ENCODE assay signal across 13 cellular contexts in genomic region chr10:18005781-18006456, GRCh38. TPM values are rescaled to one million over a fixed set of nuclear protein-coding genes. Genes with fewer than 3 reads are reported as not detected.
DNase-seq lines count a peak whose midpoint lies in the region; ATAC-seq and TF ChIP-seq lines count a peak whose summit lies in the region.
"Had no signal": no experiment of that assay in that cellular context is flagged by ENCODE, and none has a peak within 500 bp of the region (broad histone marks: within the 10 kb centered on the region; RNA-seq: fewer than 3 reads in every experiment).

No MANE protein-coding gene starts in this region.

- peak; percentile 49 for ATAC-seq in Right ventricle myocardium superior (ENCODE audit: poor library complexity)
- ATAC-seq in Right ventricle myocardium inferior: no peak
- peak; percentile 57 for ATAC-seq in aorta (ENCODE audit: low FRiP score)
- ATAC-seq in HG02840 (IDR thresholded peaks at IDR 0.05; ENCODE audit: low FRiP score, unreplicated experiment): no peak
- ATAC-seq in body of pancreas: no peak

- no peak for TF ChIP-seq CTCF in body of pancreas (IDR thresholded peaks at IDR 0.05)

- no peaks in the 10 kb centered on the region for H3K27me3 ChIP-seq in aorta (ENCODE audit: control insufficient read depth in 1 of 2, insufficient read depth in 2 of 2, low read length in 1 of 2)
- H3K27me3 ChIP-seq in body of pancreas: no peaks in the 10 kb centered on the region

- H3K36me3 ChIP-seq in aorta (ENCODE audit: control insufficient read depth in 1 of 2, insufficient read depth in 2 of 2, low read length in 1 of 2): no peaks in the 10 kb centered on the region
- no peaks in the 10 kb centered on the region for H3K36me3 ChIP-seq in body of pancreas (replicated peaks in 1 of 2; ENCODE audit: insufficient read depth in 1 of 2, low read depth in 2 of 2)

- 3 to 5% methylated on average over 6 of the region's 6 CpGs for WGBS in aorta, 2 donors
- 5 to 8% methylated on average over 6 of the region's 6 CpGs for whole genome bisulfite sequencing in body of pancreas, 2 donors

- H3K4me3 ChIP-seq in aorta (ENCODE audit: low read length in 2 of 2): no peak overlapping the region
- H3K4me3 ChIP-seq in body of pancreas: no peak overlapping the region

- H3K9me3 ChIP-seq in aorta (ENCODE audit: control insufficient read depth, low read length) (no peaks in the 10 kb centered on the region), body of pancreas (no peaks in the 10 kb centered on the region)

- intact Hi-C loops in Right ventricle myocardium superior (cut with DNase I) (no loop called here), Right ventricle myocardium inferior (cut with DNase I) (no loop called here), aorta (cut with DNase I) (no loop called here), posterior vena cava (cut with DNase I) (no loop called here), body of pancreas (cut with DNase I) (no loop called here)

- H3K4me1 ChIP-seq in aorta (ENCODE audit: control insufficient read depth in 1 of 2, insufficient read depth in 2 of 2, low read length in 2 of 2) (peaks cover 0 to 6% of the 10 kb centered on the region in 2 donors), body of pancreas (no peaks in the 10 kb centered on the region)

- no peak for TF ChIP-seq POLR2A in body of pancreas (IDR thresholded peaks at IDR 0.05)

- DNase-seq in Right ventricle myocardium superior (no peak), Right ventricle myocardium inferior (ENCODE audit: missing footprints) (no peak), caudate nucleus (lab: John Stamatoyannopoulos, UW) (peak in 4 of 61 donors; percentile 2 to 22 (median 13)), lung microvascular endothelial cell (ENCODE audit: low read depth in 2 of 2) (peak; percentile 29 to 34), aorta (no peak), posterior vena cava (ENCODE audit: low spot score) (no peak), body of pancreas (no peak)
- DNase-seq: 8988T; NCI-H1092; RPMI8226; stimulated activated CD4-positive, alpha-beta T cell treated with anti-CD3 and anti-CD28 coated beads, Interleukin-1b, Interleukin-23, amount 100 ng/mL, for 48 hours had no signal

- H3K27ac ChIP-seq in caudate nucleus (ENCODE audit: low read depth, low read length): peak overlapping the region; percentile 41
- H3K27ac ChIP-seq in aorta (ENCODE audit: low read depth in 1 of 2, low read length in 2 of 2): no peak overlapping the region
- H3K27ac ChIP-seq in body of pancreas: no peak overlapping the region
- H3K27ac ChIP-seq: epithelial cell of prostate had no signal

RNA-seq across cellular contexts. Expression of gene SLC39A12, which starts 54.2 kb away (rescaled TPM):
- total RNA-seq in Right ventricle myocardium superior (not detected), Right ventricle myocardium inferior (not detected), lung microvascular endothelial cell (under 0.01 TPM in 1 of 2 replicates, not detected in the other), aorta (under 1 TPM; 0.27 to 0.32 TPM), posterior vena cava (under 1 TPM; 0.10 to 0.32 TPM), body of pancreas (not detected)
- not detected for polyA plus RNA-seq in aorta

Comparison
In these comparisons a context has a peak if more than half of its experiments do, and no peak if none do; other contexts are left out.
1. ATAC-seq: peak in Right ventricle myocardium superior (single experiment) and aorta (single experiment); none in Right ventricle myocardium inferior (single experiment), HG02840 (single experiment) and body of pancreas (single experiment).
2. DNase-seq: peak in lung microvascular endothelial cell (2 of 2); none in Right ventricle myocardium superior (single experiment), Right ventricle myocardium inferior (single experiment), aorta (0 of 2), posterior vena cava (single experiment) and body of pancreas (0 of 4).